27 cellular contexts compared by ENCODE assay signal in genomic region chr10:65065278-65065677, GRCh38.
"Had no signal": no experiment of that assay in that cellular context is flagged by ENCODE, and none has a peak within 500 bp of the region (broad histone marks: within the 10 kb centered on the region; RNA-seq: fewer than 3 reads in every experiment).

No MANE protein-coding gene starts in this region.

- H3K27me3 ChIP-seq: brain microvascular endothelial cell, esophagus squamous epithelium, gastroesophageal sphincter, heart right ventricle had no signal

- H3K36me3 Mint-ChIP-seq: activated naive CD8-positive, alpha-beta T cell; WTC11 had no signal

- H3K27ac Mint-ChIP-seq: activated CD4-positive, alpha-beta memory T cell treated with anti-CD3 and anti-CD28 coated beads, Interleukin-2, amount 10 ng/mL, durations not matched to agents 7 days and 5 days; activated CD4-positive, alpha-beta T cell treated with anti-CD3 and anti-CD28 coated beads, Interleukin-2, amount 10 ng/mL, durations not matched to agents 7 days and 5 days; activated naive CD8-positive, alpha-beta T cell; activated T-helper 17 cell treated with anti-CD3 and anti-CD28 coated beads, Interleukin-2, amount 50 U/mL, for 72 hours; T-helper 17 cell; T-helper 2 cell treated with Interferon-gamma antibody and Interleukin-4, amounts not matched to agents 5 μg/mL and 100 μg/mL, for 36 hours; WTC11 had no signal

- H3K4me1 ChIP-seq: esophagus squamous epithelium, gastroesophageal sphincter, heart right ventricle had no signal

- H3K36me3 ChIP-seq: brain microvascular endothelial cell, esophagus squamous epithelium, gastroesophageal sphincter, heart right ventricle had no signal

- DNase-seq: activated CD4-positive, alpha-beta memory T cell treated with anti-CD3 and anti-CD28 coated beads, Interleukin-2, amount 10 ng/mL, durations not matched to agents 7 days and 5 days; activated CD4-positive, alpha-beta T cell treated with anti-CD3 and anti-CD28 coated beads for 1 hour; activated CD4-positive, alpha-beta T cell treated with anti-CD3 and anti-CD28 coated beads for 4 hours; activated CD4-positive, alpha-beta T cell treated with anti-CD3 and anti-CD28 coated beads, Interleukin-2, amount 10 ng/mL, durations not matched to agents 7 days and 5 days; activated CD4-positive, alpha-beta T cell treated with anti-CD3 and anti-CD28 coated beads, Interleukin-2, amount 50 U/mL, for 4 hours; activated effector memory CD4-positive, alpha-beta T cell treated with Interleukin-2 at 50 U/mL for 16 hours; activated gamma-delta T cell treated with Interleukin-2 at 50 U/mL for 16 hours; activated naive CD4-positive, alpha-beta T cell treated with anti-CD3 and anti-CD28 coated beads, Interleukin-2, amount 50 U/mL, for 16 hours; activated naive CD4-positive, alpha-beta T cell treated with Interleukin-2 at 50 U/mL for 16 hours; activated T-cell treated with anti-CD3 and anti-CD28 coated beads, Interleukin-2, amount 50 U/mL, for 4 hours; amniotic stem cell; anterior cingulate cortex; brain microvascular endothelial cell; cortex of kidney; effector CD8-positive, alpha-beta T cell; esophagus squamous epithelium; foreskin melanocyte; heart right ventricle; T-helper 1 cell; T-helper 17 cell; T1000 had no signal

- H3K9me3 ChIP-seq: esophagus squamous epithelium, gastroesophageal sphincter had no signal

- H3K27me3 Mint-ChIP-seq: activated CD4-positive, alpha-beta memory T cell treated with anti-CD3 and anti-CD28 coated beads, Interleukin-2, amount 10 ng/mL, durations not matched to agents 7 days and 5 days; activated CD4-positive, alpha-beta T cell treated with anti-CD3 and anti-CD28 coated beads, Interleukin-2, amount 10 ng/mL, durations not matched to agents 7 days and 5 days; activated naive CD8-positive, alpha-beta T cell; activated T-helper 17 cell treated with anti-CD3 and anti-CD28 coated beads, Interleukin-2, amount 50 U/mL, for 72 hours; T-helper 17 cell had no signal

- H3K9me3 Mint-ChIP-seq: activated CD4-positive, alpha-beta memory T cell treated with anti-CD3 and anti-CD28 coated beads, Interleukin-2, amount 10 ng/mL, durations not matched to agents 7 days and 5 days; activated CD4-positive, alpha-beta T cell treated with anti-CD3 and anti-CD28 coated beads, Interleukin-2, amount 10 ng/mL, durations not matched to agents 7 days and 5 days; activated T-helper 17 cell treated with anti-CD3 and anti-CD28 coated beads, Interleukin-2, amount 50 U/mL, for 72 hours had no signal

- H3K4me3 Mint-ChIP-seq: activated CD4-positive, alpha-beta memory T cell treated with anti-CD3 and anti-CD28 coated beads, Interleukin-2, amount 10 ng/mL, durations not matched to agents 7 days and 5 days; activated CD4-positive, alpha-beta T cell treated with anti-CD3 and anti-CD28 coated beads, Interleukin-2, amount 10 ng/mL, durations not matched to agents 7 days and 5 days; activated naive CD8-positive, alpha-beta T cell; activated T-cell treated with anti-CD3 and anti-CD28 coated beads, Interleukin-2, amount 50 U/mL, for 4 hours; activated T-helper 17 cell treated with anti-CD3 and anti-CD28 coated beads, Interleukin-2, amount 50 U/mL, for 72 hours; T-helper 17 cell; T-helper 2 cell treated with Interferon-gamma antibody and Interleukin-4, amounts not matched to agents 5 μg/mL and 100 μg/mL, for 36 hours; WTC11 had no signal

- H3K4me1 Mint-ChIP-seq: activated CD4-positive, alpha-beta memory T cell treated with anti-CD3 and anti-CD28 coated beads, Interleukin-2, amount 10 ng/mL, durations not matched to agents 7 days and 5 days; activated CD4-positive, alpha-beta T cell treated with anti-CD3 and anti-CD28 coated beads, Interleukin-2, amount 10 ng/mL, durations not matched to agents 7 days and 5 days; activated T-helper 17 cell treated with anti-CD3 and anti-CD28 coated beads, Interleukin-2, amount 50 U/mL, for 72 hours; T-helper 17 cell; WTC11 had no signal

- H3K4me3 ChIP-seq: esophagus squamous epithelium, gastroesophageal sphincter, heart right ventricle had no signal

- H3K27ac ChIP-seq: brain microvascular endothelial cell, epithelial cell of prostate, esophagus squamous epithelium, gastroesophageal sphincter, heart right ventricle had no signal
